8 cellular contexts compared by ENCODE assay signal in the genomic region with DNA sequence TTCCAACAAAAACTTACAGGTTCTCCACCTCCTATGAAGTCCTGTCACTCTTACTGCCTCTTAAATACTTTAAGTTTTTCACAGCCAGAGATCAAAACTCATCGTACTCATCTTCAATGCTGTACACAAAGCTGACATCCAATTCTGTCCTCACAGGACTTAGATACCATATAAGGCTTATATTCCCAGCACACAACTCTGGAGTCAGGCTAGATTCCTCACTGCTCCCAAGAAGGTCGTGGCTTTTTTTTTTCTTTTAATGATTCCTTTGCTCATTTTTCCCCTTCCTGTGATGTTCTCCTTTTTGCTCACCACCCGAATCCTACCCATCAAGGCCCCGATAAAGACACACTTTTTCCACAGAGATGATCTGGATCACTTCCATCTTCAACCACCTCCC. TPM values are rescaled to one million over a fixed set of nuclear protein-coding genes. Genes with fewer than 3 reads are reported as not detected.
DNase-seq lines count a peak whose midpoint lies in the region; ATAC-seq and TF ChIP-seq lines count a peak whose summit lies in the region.

No MANE protein-coding gene starts in this region.

- no peak for ATAC-seq in activated naive CD8-positive, alpha-beta T cell treated with anti-CD3 and anti-CD28 coated beads, Interleukin-2, amount 50 U/mL, for 24 hours

- peak overlapping the region; percentile 87 for H3K4me3 Mint-ChIP-seq in activated CD4-positive, alpha-beta T cell treated with anti-CD3 and anti-CD28 coated beads, Interleukin-2, amount 10 ng/mL, durations not matched to agents 7 days and 5 days
- peak overlapping the region; percentile 89 for H3K4me3 Mint-ChIP-seq in activated naive CD8-positive, alpha-beta T cell treated with anti-CD3 and anti-CD28 coated beads, Interleukin-2, amount 50 U/mL, for 24 hours

- CTCF ChIA-PET in activated CD4-positive, alpha-beta T cell treated with anti-CD3 and anti-CD28 coated beads, Interleukin-2, amount 10 ng/mL, durations not matched to agents 7 days and 5 days (lab: Charles Lee) = interaction anchor here (0.8 to 2.2 kb wide), 2 partner anchors 8 to 43 kb away, joined by 3 to 10 read pairs; no protein-coding TSS in a partner anchor

- no peaks in the 10 kb centered on the region for H3K9me3 Mint-ChIP-seq in activated CD4-positive, alpha-beta T cell treated with anti-CD3 and anti-CD28 coated beads, Interleukin-2, amount 10 ng/mL, durations not matched to agents 7 days and 5 days
- H3K9me3 Mint-ChIP-seq in activated naive CD8-positive, alpha-beta T cell treated with anti-CD3 and anti-CD28 coated beads, Interleukin-2, amount 50 U/mL, for 24 hours = no peaks in the 10 kb centered on the region

- no peak for TF ChIP-seq CTCF in thyroid gland (IDR thresholded peaks at IDR 0.05)

- DNase-seq in activated CD4-positive, alpha-beta T cell treated with anti-CD3 and anti-CD28 coated beads, Interleukin-2, amount 10 ng/mL, durations not matched to agents 7 days and 5 days = no peak
- no peak for DNase-seq in activated CD4-positive, alpha-beta T cell treated with anti-CD3 and anti-CD28 coated beads, Interleukin-2, amount 50 U/mL, for 48 hours
- DNase-seq in activated naive CD8-positive, alpha-beta T cell treated with anti-CD3 and anti-CD28 coated beads, Interleukin-2, amount 50 U/mL, for 24 hours = no peak
- DNase-seq in kidney glomerular epithelial cell (lab: John Stamatoyannopoulos, UW) (peak; percentile 26), thyroid gland (no peak), NCI-H524 treated with DMSO at 0.1 percent for 48 hours (lab: John Stamatoyannopoulos, UW) (no peak), 8988T (no peak)
- DNase-seq in activated CD4-positive, alpha-beta T cell treated with anti-CD3 and anti-CD28 coated beads for 48 hours = no peak

- H3K9me3 ChIP-seq in thyroid gland = no peaks in the 10 kb centered on the region

- peak overlapping the region; percentile 80 to 88 (median 85) for H3K27ac ChIP-seq in thyroid gland

- peak overlapping the region in 1 of 3 donors; percentile 82 for H3K4me3 ChIP-seq in thyroid gland (replicated peaks in 1 of 3)

- POLR2A ChIA-PET in activated CD4-positive, alpha-beta T cell treated with anti-CD3 and anti-CD28 coated beads, Interleukin-2, amount 10 ng/mL, durations not matched to agents 7 days and 5 days (lab: Charles Lee) = no interaction called here

- H3K4me1 Mint-ChIP-seq in activated CD4-positive, alpha-beta T cell treated with anti-CD3 and anti-CD28 coated beads, Interleukin-2, amount 10 ng/mL, durations not matched to agents 7 days and 5 days = peaks cover 55% of the 10 kb centered on the region
- peaks cover 55% of the 10 kb centered on the region for H3K4me1 Mint-ChIP-seq in activated naive CD8-positive, alpha-beta T cell treated with anti-CD3 and anti-CD28 coated beads, Interleukin-2, amount 50 U/mL, for 24 hours

- intact Hi-C loops in thyroid gland (cut with DNase I) = no loop called here

- peak overlapping the region; percentile 98 for H3K27ac Mint-ChIP-seq in activated CD4-positive, alpha-beta T cell treated with anti-CD3 and anti-CD28 coated beads, Interleukin-2, amount 10 ng/mL, durations not matched to agents 7 days and 5 days
- H3K27ac Mint-ChIP-seq in activated naive CD8-positive, alpha-beta T cell treated with anti-CD3 and anti-CD28 coated beads, Interleukin-2, amount 50 U/mL, for 24 hours = peak overlapping the region; percentile 94

- 30 to 34% methylated on average over 4 of the region's 4 CpGs for WGBS in thyroid gland, 2 donors

- no peak for TF ChIP-seq POLR2A in thyroid gland (IDR thresholded peaks at IDR 0.05)

- no peaks in the 10 kb centered on the region for H3K27me3 Mint-ChIP-seq in activated CD4-positive, alpha-beta T cell treated with anti-CD3 and anti-CD28 coated beads, Interleukin-2, amount 10 ng/mL, durations not matched to agents 7 days and 5 days
- H3K27me3 Mint-ChIP-seq in activated naive CD8-positive, alpha-beta T cell treated with anti-CD3 and anti-CD28 coated beads, Interleukin-2, amount 50 U/mL, for 24 hours = no peaks in the 10 kb centered on the region

- peaks cover 57% of the 10 kb centered on the region for H3K36me3 Mint-ChIP-seq in activated CD4-positive, alpha-beta T cell treated with anti-CD3 and anti-CD28 coated beads, Interleukin-2, amount 10 ng/mL, durations not matched to agents 7 days and 5 days (ENCODE audit: low read depth)
- peaks cover 38% of the 10 kb centered on the region for H3K36me3 Mint-ChIP-seq in activated naive CD8-positive, alpha-beta T cell treated with anti-CD3 and anti-CD28 coated beads, Interleukin-2, amount 50 U/mL, for 24 hours (ENCODE audit: low read depth)

- H3K27me3 ChIP-seq in thyroid gland = no peaks in the 10 kb centered on the region

- peaks cover 10 to 12% of the 10 kb centered on the region in 2 donors for H3K4me1 ChIP-seq in thyroid gland

- no peaks in the 10 kb centered on the region for H3K36me3 ChIP-seq in thyroid gland

RNA-seq across cellular contexts. Expression of gene TRAPPC2, which starts 0.9 kb away (rescaled TPM):
- 10 to 100 TPM; 20.2 to 22.2 TPM for total RNA-seq in activated CD4-positive, alpha-beta T cell treated with anti-CD3 and anti-CD28 coated beads, Interleukin-2, amount 10 ng/mL, durations not matched to agents 7 days and 5 days
- total RNA-seq in thyroid gland = 10 to 100 TPM; 18.9 to 27.7 (median 22.1) TPM

RNA-seq across cellular contexts. Expression of gene OFD1, which starts 1.0 kb away (rescaled TPM):
- total RNA-seq in activated CD4-positive, alpha-beta T cell treated with anti-CD3 and anti-CD28 coated beads, Interleukin-2, amount 10 ng/mL, durations not matched to agents 7 days and 5 days = 10 to 100 TPM; 32.5 to 35.0 TPM
- total RNA-seq in thyroid gland = 10 to 100 TPM; 33.6 to 46.0 (median 43.5) TPM

RNA-seq across cellular contexts. Expression of gene RAB9A, which starts 44.6 kb away (rescaled TPM):
- total RNA-seq in activated CD4-positive, alpha-beta T cell treated with anti-CD3 and anti-CD28 coated beads, Interleukin-2, amount 10 ng/mL, durations not matched to agents 7 days and 5 days = 10 to 100 TPM in 1 of 2 experiments, 1 to 10 TPM in 1; 9.1 to 10.9 TPM
- total RNA-seq in thyroid gland = 10 to 100 TPM; 29.5 to 47.0 (median 36.0) TPM
